Comparison of ENCODE assay signal across 8 cellular contexts in genomic region chr13:33817513-33817842, GRCh38. TPM values are rescaled to one million over a fixed set of nuclear protein-coding genes. Genes with fewer than 3 reads are reported as not detected.
DNase-seq lines count a peak whose midpoint lies in the region; ATAC-seq and TF ChIP-seq lines count a peak whose summit lies in the region.

No MANE protein-coding gene starts in this region.

- H3K4me1 ChIP-seq in left lung: peaks cover 0 to 9% of the 10 kb centered on the region in 2 donors
- no peaks in the 10 kb centered on the region for H3K4me1 ChIP-seq in urinary bladder (ENCODE audit: insufficient read depth)

- DNase-seq in GM06990 (ENCODE audit: extremely low read depth, insufficient read length) (no peak), left lung (no peak), NCI-H2029 (lab: John Stamatoyannopoulos, UW) (no peak)

- H3K36me3 Mint-ChIP-seq in activated naive CD8-positive, alpha-beta T cell: peaks cover 3% of the 10 kb centered on the region

- no peaks in the 10 kb centered on the region for H3K9me3 Mint-ChIP-seq in activated naive CD8-positive, alpha-beta T cell (ENCODE audit: low read depth)

- TF ChIP-seq CTCF in GM06990 (IDR thresholded peaks at IDR 0.05; ENCODE audit: insufficient read depth, low read length, poor library complexity, severe bottlenecking): no peak
- TF ChIP-seq CTCF in left lung (IDR thresholded peaks at IDR 0.05): no peak

- 37% methylated on average over 3 of the region's 3 CpGs for WGBS in urinary bladder

- ATAC-seq in HG02938 (IDR thresholded peaks at IDR 0.05; ENCODE audit: unreplicated experiment) (peak; percentile 9), left lung (no peak), HG03039 (IDR thresholded peaks at IDR 0.05; ENCODE audit: unreplicated experiment) (no peak), HG03025 (IDR thresholded peaks at IDR 0.05; ENCODE audit: low FRiP score, unreplicated experiment) (no peak)

- H3K27me3 ChIP-seq in GM06990 (replicated peaks; ENCODE audit: control insufficient read depth, insufficient read depth, low read length): no peaks in the 10 kb centered on the region
- H3K27me3 ChIP-seq in left lung: no peaks in the 10 kb centered on the region

- H3K36me3 ChIP-seq in GM06990 (ENCODE audit: control insufficient read depth, insufficient read depth, low read length) (no peaks in the 10 kb centered on the region), left lung (no peaks in the 10 kb centered on the region), urinary bladder (ENCODE audit: insufficient read depth) (no peaks in the 10 kb centered on the region)

- H3K27me3 Mint-ChIP-seq in activated naive CD8-positive, alpha-beta T cell: no peaks in the 10 kb centered on the region

- peak overlapping the region; percentile 97 for H3K27ac Mint-ChIP-seq in activated naive CD8-positive, alpha-beta T cell

- H3K9me3 ChIP-seq in left lung: no peaks in the 10 kb centered on the region

- peaks cover 18% of the 10 kb centered on the region for H3K4me1 Mint-ChIP-seq in activated naive CD8-positive, alpha-beta T cell (ENCODE audit: low read depth)

- H3K4me3 ChIP-seq in GM06990 (replicated peaks; ENCODE audit: low read depth, low read length): peak overlapping the region; percentile 77
- peak overlapping the region; percentile 73 to 78 for H3K4me3 ChIP-seq in left lung
- peak overlapping the region; percentile 84 for H3K4me3 ChIP-seq in urinary bladder (ENCODE audit: low read depth, low read length)

- peak overlapping the region; percentile 20 to 78 for H3K27ac ChIP-seq in left lung
- H3K27ac ChIP-seq in urinary bladder (ENCODE audit: low read depth): no peak overlapping the region

- intact Hi-C loops in left lung (cut with DNase I): no loop called here

- H3K4me3 Mint-ChIP-seq in activated naive CD8-positive, alpha-beta T cell: peak overlapping the region; percentile 99

RNA-seq across cellular contexts. Expression of gene RFC3, which starts 0.5 kb away (rescaled TPM):
- total RNA-seq in left lung: 10 to 100 TPM in 1 of 2 donors, 1 to 10 TPM in 1; 8.0 to 18.5 TPM
- 25.7 TPM for total RNA-seq in urinary bladder
- polyA plus RNA-seq in urinary bladder: 6.0 TPM
